27 cellular contexts compared by ENCODE assay signal in genomic region chr1:157497284-157497683, GRCh38. TPM values are rescaled to one million over a fixed set of nuclear protein-coding genes. Genes with fewer than 3 reads are reported as not detected.
"Had no signal": no experiment of that assay in that cellular context is flagged by ENCODE, and none has a peak within 500 bp of the region (broad histone marks: within the 10 kb centered on the region; RNA-seq: fewer than 3 reads in every experiment).

No MANE protein-coding gene starts in this region.

- H3K4me3 Mint-ChIP-seq: activated CD8-positive, alpha-beta T cell treated with anti-CD3 and anti-CD28 coated beads, Interleukin-2, amount 10 ng/mL, durations not matched to agents 7 days and 5 days; activated naive CD8-positive, alpha-beta T cell treated with anti-CD3 and anti-CD28 coated beads, Interleukin-2, amount 50 U/mL, for 24 hours; activated T-helper 1 cell treated with anti-CD3 and anti-CD28 coated beads, Interleukin-12 subunit alpha, Interleukin-12 subunit beta, Interleukin-2, Interleukin-4 antibody, amounts not matched to agents 30 ng/mL and 10 ng/mL and 1 ng/mL, durations not matched to agents 14 hours and 24 hours and 36 hours had no signal

- H3K4me3 ChIP-seq: ascending aorta, body of pancreas had no signal

- DNase-seq: activated CD4-positive, alpha-beta T cell treated with anti-CD3 and anti-CD28 coated beads for 4 hours; activated CD4-positive, alpha-beta T cell treated with anti-CD3 and anti-CD28 coated beads, Interleukin-2, amount 50 U/mL, for 4 hours; activated CD8-positive, alpha-beta memory T cell treated with anti-CD3 and anti-CD28 coated beads, Interleukin-2, amount 50 U/mL, for 48 hours; activated CD8-positive, alpha-beta T cell treated with anti-CD3 and anti-CD28 coated beads, Interleukin-2, amount 10 ng/mL, durations not matched to agents 7 days and 5 days; activated effector memory CD4-positive, alpha-beta T cell treated with Interleukin-2 at 50 U/mL for 16 hours; activated naive CD4-positive, alpha-beta T cell; activated naive CD8-positive, alpha-beta T cell treated with anti-CD3 and anti-CD28 coated beads, Interleukin-2, amount 50 U/mL, for 24 hours; activated T-cell treated with anti-CD3 and anti-CD28 coated beads, Interleukin-2, amount 50 U/mL, for 1 hour; amniotic stem cell; body of pancreas; central memory CD4-positive, alpha-beta T cell; NCI-H1105 treated with DMSO at 0.1 percent for 48 hours; NCI-H1436 treated with DMSO at 0.1 percent for 48 hours; NCI-H187; NCI-H2081; NCI-H446; NK-92 treated with Interleukin-12 subunit alpha and Interleukin-12 subunit beta, amount 100 ng/mL, for 24 hours; PC-3; SIG-M5; T-helper 2 cell; T1000 had no signal

- H3K9me3 ChIP-seq: ascending aorta, body of pancreas had no signal

- H3K27ac Mint-ChIP-seq: activated CD8-positive, alpha-beta T cell treated with anti-CD3 and anti-CD28 coated beads, Interleukin-2, amount 10 ng/mL, durations not matched to agents 7 days and 5 days; activated naive CD4-positive, alpha-beta T cell treated with anti-CD3 and anti-CD28 coated beads, Interleukin-2, amount 50 U/mL, for 72 hours; activated naive CD8-positive, alpha-beta T cell treated with anti-CD3 and anti-CD28 coated beads, Interleukin-2, amount 50 U/mL, for 24 hours; activated T-helper 1 cell treated with anti-CD3 and anti-CD28 coated beads, Interleukin-12 subunit alpha, Interleukin-12 subunit beta, Interleukin-2, Interleukin-4 antibody, amounts not matched to agents 30 ng/mL and 10 ng/mL and 1 ng/mL, durations not matched to agents 14 hours and 24 hours and 36 hours had no signal

- H3K27ac ChIP-seq: ascending aorta, body of pancreas had no signal

- H3K4me1 Mint-ChIP-seq: activated naive CD8-positive, alpha-beta T cell treated with anti-CD3 and anti-CD28 coated beads, Interleukin-2, amount 50 U/mL, for 24 hours had no signal

- H3K4me1 ChIP-seq: ascending aorta, body of pancreas had no signal

- H3K36me3 ChIP-seq: ascending aorta had no signal

- H3K27me3 ChIP-seq: ascending aorta, body of pancreas had no signal

- ATAC-seq: activated CD4-positive, CD25-positive, alpha-beta regulatory T cell treated with anti-CD3 and anti-CD28 coated beads, Interleukin-2, amount 50 U/mL, for 24 hours; activated CD8-positive, alpha-beta T cell treated with anti-CD3 and anti-CD28 coated beads, Interleukin-2, amount 10 ng/mL, durations not matched to agents 7 days and 5 days; activated naive CD4-positive, alpha-beta T cell treated with anti-CD3 and anti-CD28 coated beads, Interleukin-2, amount 50 U/mL, for 72 hours; activated naive CD8-positive, alpha-beta T cell treated with anti-CD3 and anti-CD28 coated beads, Interleukin-2, amount 50 U/mL, for 24 hours; body of pancreas; PC-3 had no signal

- H3K36me3 Mint-ChIP-seq: activated naive CD4-positive, alpha-beta T cell treated with anti-CD3 and anti-CD28 coated beads, Interleukin-2, amount 50 U/mL, for 72 hours had no signal

- FAIRE-seq: bronchial epithelial cell, TTC549 had no signal

- H3K9me3 Mint-ChIP-seq: activated naive CD4-positive, alpha-beta T cell treated with anti-CD3 and anti-CD28 coated beads, Interleukin-2, amount 50 U/mL, for 72 hours; activated naive CD8-positive, alpha-beta T cell treated with anti-CD3 and anti-CD28 coated beads, Interleukin-2, amount 50 U/mL, for 24 hours; activated T-helper 1 cell treated with anti-CD3 and anti-CD28 coated beads, Interleukin-12 subunit alpha, Interleukin-12 subunit beta, Interleukin-2, Interleukin-4 antibody, amounts not matched to agents 30 ng/mL and 10 ng/mL and 1 ng/mL, durations not matched to agents 14 hours and 24 hours and 36 hours had no signal

RNA-seq across cellular contexts. Expression of gene FCRL5, which starts 55.0 kb away (rescaled TPM):
- total RNA-seq: activated naive CD4-positive, alpha-beta T cell treated with anti-CD3 and anti-CD28 coated beads, Interleukin-2, amount 50 U/mL, for 72 hours; activated T-helper 1 cell treated with anti-CD3 and anti-CD28 coated beads, Interleukin-12 subunit alpha, Interleukin-12 subunit beta, Interleukin-2, Interleukin-4 antibody, amounts not matched to agents 30 ng/mL and 10 ng/mL and 1 ng/mL, durations not matched to agents 14 hours and 24 hours and 36 hours; ascending aorta; bronchial epithelial cell; PC-3 had no signal
